In the genomic region with DNA sequence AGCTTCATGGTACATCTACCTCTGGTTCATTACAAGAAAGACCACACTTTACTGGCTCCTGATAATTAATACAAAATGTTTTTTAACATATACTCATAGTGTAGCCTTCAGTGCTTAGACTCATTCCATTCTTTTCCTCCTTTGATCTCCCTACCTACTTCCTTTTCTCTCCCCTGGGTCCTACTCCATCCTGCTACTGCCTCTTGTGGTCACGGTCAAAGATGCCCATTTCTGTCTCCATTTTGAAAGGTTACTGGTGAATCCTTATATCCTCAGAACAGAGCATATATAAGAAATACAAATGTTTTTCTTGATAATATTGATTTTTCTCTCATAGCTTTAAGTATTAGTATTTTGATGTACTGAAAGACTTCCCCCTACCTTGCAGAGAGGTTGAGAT, we compare ENCODE assay signal across 16 cellular contexts.
"Had no signal": no experiment of that assay in that cellular context is flagged by ENCODE, and none has a peak within 500 bp of the region (broad histone marks: within the 10 kb centered on the region; RNA-seq: fewer than 3 reads in every experiment).

No MANE protein-coding gene starts in this region.

- FAIRE-seq: endothelial cell of umbilical vein, keratinocyte had no signal

- H3K27ac ChIP-seq: adrenal gland, colonic mucosa, heart left ventricle, ovary, suprapubic skin had no signal

- H3K4me1 ChIP-seq: colonic mucosa, suprapubic skin had no signal

- H3K9me3 ChIP-seq: adrenal gland, colonic mucosa, heart left ventricle, ovary, suprapubic skin had no signal

- H3K4me3 ChIP-seq: adrenal gland, colonic mucosa, heart left ventricle, ovary, suprapubic skin had no signal

- ATAC-seq: activated T-helper 17 cell treated with anti-CD3 and anti-CD28 coated beads, Interleukin-2, amount 50 U/mL, for 72 hours; heart left ventricle; left ventricle myocardium superior; stimulated activated naive CD8-positive, alpha-beta T cell treated with anti-CD3 and anti-CD28 coated beads, Interleukin-15, Interleukin-2, amounts not matched to agents 100 U/mL and 50 U/mL, for 24 hours had no signal

- H3K36me3 ChIP-seq: adrenal gland, colonic mucosa, heart left ventricle, ovary, suprapubic skin had no signal

- H3K27me3 ChIP-seq: adrenal gland, colonic mucosa, heart left ventricle, ovary, suprapubic skin had no signal

- DNase-seq: activated CD4-positive, alpha-beta T cell treated with anti-CD3 and anti-CD28 coated beads, Interleukin-2, amount 10 ng/mL, durations not matched to agents 24 days and 14 days; activated naive CD4-positive, alpha-beta T cell treated with anti-CD3 and anti-CD28 coated beads, Interleukin-2, amount 10 ng/mL, durations not matched to agents 7 days and 5 days; caudate nucleus; colonic mucosa; foreskin melanocyte; heart left ventricle; left ventricle myocardium superior; ovary; stimulated activated CD4-positive, alpha-beta T cell treated with anti-CD3 and anti-CD28 coated beads, Interleukin-12 subunit alpha, Interleukin-12 subunit beta, amount 100 ng/mL, for 4 hours; stimulated activated naive CD8-positive, alpha-beta T cell treated with anti-CD3 and anti-CD28 coated beads, Interleukin-15, Interleukin-2, amounts not matched to agents 100 U/mL and 50 U/mL, for 24 hours; T1000 had no signal
